In genomic region chr6:34249469-34250370, GRCh38 we compare ENCODE assay signal across 8 cellular contexts. TPM values are rescaled to one million over a fixed set of nuclear protein-coding genes. Genes with fewer than 3 reads are reported as not detected.
DNase-seq lines count a peak whose midpoint lies in the region; ATAC-seq and TF ChIP-seq lines count a peak whose summit lies in the region.

No MANE protein-coding gene starts in this region.

- ATAC-seq in HG03280 (IDR thresholded peaks at IDR 0.05; ENCODE audit: unreplicated experiment) (peak; percentile 33), left lobe of liver (peak; percentile 44)

- peak overlapping the region; percentile 90 for H3K27ac ChIP-seq in thymus (ENCODE audit: low read depth)

- peak overlapping the region; percentile 66 for H3K4me3 ChIP-seq in astrocyte of the spinal cord (ENCODE audit: low read depth, low read length)
- H3K4me3 ChIP-seq in thymus (ENCODE audit: low read length): peak overlapping the region; percentile 67

- H3K27me3 Mint-ChIP-seq in activated naive CD4-positive, alpha-beta T cell treated with anti-CD3 and anti-CD28 coated beads, Interleukin-2, amount 50 U/mL, for 24 hours: no peaks in the 10 kb centered on the region

- no peaks in the 10 kb centered on the region for H3K9me3 Mint-ChIP-seq in activated naive CD4-positive, alpha-beta T cell treated with anti-CD3 and anti-CD28 coated beads, Interleukin-2, amount 50 U/mL, for 24 hours

- TF ChIP-seq CTCF in astrocyte of the spinal cord (IDR thresholded peaks at IDR 0.05; ENCODE audit: low read depth, low read length) (no peak), GM10248 (IDR thresholded peaks at IDR 0.05; ENCODE audit: control extremely low read depth, extremely low read depth, low read depth, missing control alignments) (no peak)

- POLR2A ChIA-PET in GM10248 (lab: Yijun Ruan, JAX): interaction anchor here (0.6 to 2.8 kb wide), 4 partner anchors 13 to 885 kb away, joined by 4 to 28 read pairs (median 8); partner anchors contain the start of gene HMGA1

- peaks cover 2% of the 10 kb centered on the region for H3K36me3 Mint-ChIP-seq in activated naive CD4-positive, alpha-beta T cell treated with anti-CD3 and anti-CD28 coated beads, Interleukin-2, amount 50 U/mL, for 24 hours

- no peaks in the 10 kb centered on the region for H3K27me3 ChIP-seq in thymus (ENCODE audit: control insufficient read depth, insufficient read depth)

- H3K4me1 ChIP-seq in thymus (ENCODE audit: control insufficient read depth, insufficient read depth, low read length): peaks cover 3% of the 10 kb centered on the region

- no peak for DNase-seq in activated naive CD4-positive, alpha-beta T cell treated with Interleukin-2 at 50 U/mL for 16 hours
- DNase-seq in astrocyte of the spinal cord (ENCODE audit: low read depth, low spot score): no peak
- DNase-seq in left lobe of liver (ENCODE audit: low spot score): no peak
- no peak for DNase-seq in NCI-H748 (lab: John Stamatoyannopoulos, UW; ENCODE audit: unreplicated experiment)
- no peak for DNase-seq in GM10248 (ENCODE audit: extremely low spot score)

- in situ Hi-C loops in astrocyte of the spinal cord (cut with HindIII; ENCODE audit: low sequenced_read_pairs): no loop called here

- 57% methylated on average over 20 of the region's 20 CpGs for WGBS in thymus

- H3K4me3 Mint-ChIP-seq in activated naive CD4-positive, alpha-beta T cell treated with anti-CD3 and anti-CD28 coated beads, Interleukin-2, amount 50 U/mL, for 24 hours: peak overlapping the region; percentile 93

- CTCF ChIA-PET in GM10248 (lab: Yijun Ruan, JAX): interaction anchor here (0.6 to 5.1 kb wide), 60 partner anchors 9 to 958 kb away, joined by 3 to 92 read pairs (median 4); partner anchors contain the start of genes BLTP3A, HMGA1, NUDT3 and RPS10

- H3K27ac Mint-ChIP-seq in activated naive CD4-positive, alpha-beta T cell treated with anti-CD3 and anti-CD28 coated beads, Interleukin-2, amount 50 U/mL, for 24 hours: peak overlapping the region; percentile 85

- peaks cover 36% of the 10 kb centered on the region for H3K4me1 Mint-ChIP-seq in activated naive CD4-positive, alpha-beta T cell treated with anti-CD3 and anti-CD28 coated beads, Interleukin-2, amount 50 U/mL, for 24 hours

- H3K36me3 ChIP-seq in thymus (ENCODE audit: control insufficient read depth, insufficient read depth): peaks cover 4% of the 10 kb centered on the region

- H3K9me3 ChIP-seq in thymus (ENCODE audit: control insufficient read depth): no peaks in the 10 kb centered on the region

RNA-seq across cellular contexts. Expression of gene SMIM29, which starts 0.9 kb away (rescaled TPM):
- 6.4 TPM for total RNA-seq in left lobe of liver
- polyA plus RNA-seq in thymus: 43.3 TPM

RNA-seq across cellular contexts. Expression of gene HMGA1, which starts 13.0 kb away (rescaled TPM):
- total RNA-seq in left lobe of liver: 17.4 TPM
- polyA plus RNA-seq in thymus: 55.5 TPM
